Comparison of ENCODE assay signal across 9 cellular contexts in the genomic region with DNA sequence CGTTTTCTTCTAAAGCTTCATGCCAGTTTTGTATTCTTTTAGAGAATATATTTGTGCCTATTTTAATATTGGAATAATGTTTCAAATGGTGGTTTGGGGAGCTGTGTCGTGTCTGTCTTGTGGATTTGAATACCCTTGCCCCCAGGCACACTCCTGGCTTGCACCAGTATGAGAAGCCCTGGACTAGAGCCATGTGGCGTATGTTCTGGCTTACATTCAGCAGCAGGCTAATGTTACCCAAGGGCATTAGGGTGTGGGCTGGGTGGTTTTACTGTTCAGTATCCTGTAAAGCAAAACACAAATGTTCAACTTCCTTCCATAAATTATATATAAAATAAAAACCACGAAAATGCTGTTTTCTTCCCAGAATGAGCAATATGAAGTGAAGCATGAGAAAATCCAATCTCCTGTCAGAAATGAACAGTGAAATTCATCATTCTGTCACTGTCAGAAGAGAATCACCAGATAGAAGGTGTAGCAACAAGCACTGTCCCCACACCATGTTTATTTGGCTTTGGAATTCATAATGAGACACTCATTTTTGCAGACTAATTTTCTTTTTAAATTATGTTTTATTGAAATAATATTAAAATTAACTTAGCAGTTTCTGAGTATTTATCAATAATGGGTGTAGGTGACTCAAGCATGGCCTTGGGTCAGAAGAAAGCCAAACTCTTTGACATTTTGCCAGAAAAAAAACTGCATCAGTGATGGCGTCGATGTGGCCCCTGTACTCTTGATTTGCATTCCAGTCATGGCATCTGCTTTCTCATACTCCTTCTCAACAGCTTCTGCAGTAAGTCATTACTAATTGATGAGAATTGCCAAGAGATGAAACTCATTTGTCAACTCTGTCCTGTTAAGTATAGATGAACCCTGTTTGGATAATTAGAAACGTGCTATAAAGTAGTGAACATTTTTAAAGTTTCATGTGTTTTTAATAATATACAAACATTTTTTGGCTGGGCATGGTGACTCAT. TPM values are rescaled to one million over a fixed set of nuclear protein-coding genes. Genes with fewer than 3 reads are reported as not detected.
DNase-seq lines count a peak whose midpoint lies in the region; ATAC-seq, FAIRE-seq and TF ChIP-seq lines count a peak whose summit lies in the region.
"Had no signal": no experiment of that assay in that cellular context is flagged by ENCODE, and none has a peak within 500 bp of the region (broad histone marks: within the 10 kb centered on the region; RNA-seq: fewer than 3 reads in every experiment).

No MANE protein-coding gene starts in this region.

- no peak for TF ChIP-seq CTCF in GM23338 (conservative IDR thresholded peaks at IDR 0.05; ENCODE audit: low read depth in 2 of 2)
- TF ChIP-seq CTCF in gastrocnemius medialis (IDR thresholded peaks at IDR 0.05 in 4 of 5, conservative IDR thresholded peaks at IDR 0.05 in 1 of 5): no peak

- H3K79me2 ChIP-seq in GM23338 (replicated peaks; ENCODE audit: insufficient read depth): peaks cover 100% of the 10 kb centered on the region

- H3K36me3 ChIP-seq in GM23338 (ENCODE audit: insufficient read depth) (no peaks in the 10 kb centered on the region), gastrocnemius medialis (no peaks in the 10 kb centered on the region)

- in situ Hi-C loops in gastrocnemius medialis (cut with MboI; ENCODE audit: low sequenced_read_pairs in 4 of 4): no loop called here

- H3K9me2 ChIP-seq in GM23338 (ENCODE audit: insufficient read depth): no peaks in the 10 kb centered on the region

- peak; percentile 27 for ATAC-seq in GM23338
- peak in 1 of 2 donors; percentile 90 for ATAC-seq in gastrocnemius medialis

- DNase-seq in GM23338 (ENCODE audit: low spot score): no peak
- peak; percentile 4 for DNase-seq in RCC 7860 (ENCODE audit: low spot score)
- peak; percentile 71 for DNase-seq in fibroblast of the conjunctiva (ENCODE audit: low read depth)
- DNase-seq in gastrocnemius medialis: peak; percentile 18 to 58
- no peak for DNase-seq in SW480 (ENCODE audit: low spot score)
- DNase-seq in kidney glomerular epithelial cell (lab: John Stamatoyannopoulos, UW): no peak
- DNase-seq in globus pallidus (ENCODE audit: low spot score): no peak
- DNase-seq in GM12892 (ENCODE audit: insufficient read length): no peak

- H3F3A ChIP-seq in GM23338 (replicated peaks; ENCODE audit: low read depth): no peaks in the 10 kb centered on the region

- no peaks in the 10 kb centered on the region for H3K27me3 Mint-ChIP-seq in GM23338 (ENCODE audit: insufficient read depth, low read depth, poor library complexity)

- no peaks in the 10 kb centered on the region for H3K9me3 ChIP-seq in gastrocnemius medialis

- H3K4me2 ChIP-seq in GM23338: no peak overlapping the region
- H3K4me2 ChIP-seq: KMS-11 had no signal

- H3K4me1 ChIP-seq in GM23338 (ENCODE audit: insufficient read depth): peaks cover 54% of the 10 kb centered on the region
- H3K4me1 ChIP-seq in gastrocnemius medialis: peaks cover 14 to 20% of the 10 kb centered on the region in 2 donors

- H3K27me3 ChIP-seq in GM23338 (ENCODE audit: insufficient read depth) (no peaks in the 10 kb centered on the region), gastrocnemius medialis (no peaks in the 10 kb centered on the region)

- H3K36me3 Mint-ChIP-seq in GM23338 (ENCODE audit: low read depth): peaks cover 4% of the 10 kb centered on the region; the same call in 1 of the 3 replicates

- H2AFZ ChIP-seq in GM23338: no peak overlapping the region

- H3K4me3 ChIP-seq in GM23338 (no peak overlapping the region), gastrocnemius medialis (peak overlapping the region in 1 of 4 donors; percentile 19)

- FAIRE-seq in RCC 7860 (lab: Jason Lieb, UNC) (peak; percentile 4), GM12892 (lab: Jason Lieb, UNC) (no peak)

- intact Hi-C loops in gastrocnemius medialis (cut with DNase I; ENCODE audit: low total_unique reads): no loop called here

- H3K4me1 Mint-ChIP-seq in GM23338: peaks cover 68% of the 10 kb centered on the region

- H4K20me1 ChIP-seq in GM23338 (replicated peaks; ENCODE audit: insufficient read depth): peaks cover 72% of the 10 kb centered on the region

- no peak overlapping the region for H3K27ac Mint-ChIP-seq in GM23338

- no peaks in the 10 kb centered on the region for H3K9me3 Mint-ChIP-seq in GM23338

- TF ChIP-seq POLR2A in gastrocnemius medialis (IDR thresholded peaks at IDR 0.05): no peak
- TF ChIP-seq POLR2A in GM12892 (IDR thresholded peaks at IDR 0.05; ENCODE audit: low read depth, low read length): no peak

- H3K4me3 Mint-ChIP-seq in GM23338: no peak overlapping the region

- H3K27ac ChIP-seq in GM23338 (ENCODE audit: low read depth) (0 out of 2 replicates have a peak overlapping the region, but pooled peaks have one; percentile 24), gastrocnemius medialis (no peak overlapping the region)
- H3K27ac ChIP-seq: KMS-11 had no signal

TF ChIP-seq in GM23338, 12 proteins besides CTCF, POLR2A, EP300 and RAD21:
- TF ChIP-seq REST (IDR thresholded peaks at IDR 0.05; ENCODE audit: unreplicated experiment): no peak
- no peak for TF ChIP-seq JUNB (IDR thresholded peaks at IDR 0.05; ENCODE audit: unreplicated experiment)

RNA-seq across cellular contexts. Expression of gene WWC2, which starts 43.8 kb away (rescaled TPM):
- total RNA-seq in GM23338 (2014; rRNA removed; shearing (Covaris generic)): 64.7 and 74.2 TPM in 2 replicates
- 48.9 and 50.5 TPM in 2 replicates for polyA plus RNA-seq in GM23338 (2016; fragmentation: Nextera tagmentation; extraction: Ambion mirVana)
- 10 to 100 TPM in 1 of 4 donors, 1 to 10 TPM in 3; 4.5 to 10.7 (median 8.6) TPM for total RNA-seq in gastrocnemius medialis
- polyA plus RNA-seq in GM12892 (2012; ENCODE audit: missing spikeins): not detected

Comparison
In these comparisons a context has a peak if more than half of its experiments do, and no peak if none do; other contexts are left out.
1. DNase-seq: peak in RCC 7860 (single experiment), fibroblast of the conjunctiva (single experiment) and gastrocnemius medialis (2 of 2); none in GM23338 (single experiment), SW480 (single experiment), kidney glomerular epithelial cell (single experiment), globus pallidus (single experiment) and GM12892 (single experiment).